Comparison of ENCODE assay signal across 8 cellular contexts in genomic region chr22:41831828-41832552, GRCh38. TPM values are rescaled to one million over a fixed set of nuclear protein-coding genes. Genes with fewer than 3 reads are reported as not detected.
A peak's percentile ranks its signal among the peaks of the same experiment; 100 is the strongest.
DNase-seq lines count a peak whose midpoint lies in the region; ATAC-seq and TF ChIP-seq lines count a peak whose summit lies in the region.

No MANE protein-coding gene starts in this region.

- H3K9me3 Mint-ChIP-seq in activated naive CD4-positive, alpha-beta T cell treated with anti-CD3 and anti-CD28 coated beads for 36 hours = peaks cover 8% of the 10 kb centered on the region

- H3K27ac ChIP-seq in sigmoid colon = peak overlapping the region; percentile 90 to 97 (median 92)

- H3K27me3 ChIP-seq in sigmoid colon = no peaks in the 10 kb centered on the region

- H3K9me3 ChIP-seq in sigmoid colon = no peaks in the 10 kb centered on the region

- H3K36me3 ChIP-seq in sigmoid colon = peaks cover 0 to 17% (median 0%) of the 10 kb centered on the region in 4 donors

- peaks cover 0 to 26% (median 17%) of the 10 kb centered on the region in 4 donors for H3K4me1 ChIP-seq in sigmoid colon

- TF ChIP-seq EP300 in sigmoid colon (IDR thresholded peaks at IDR 0.05) = no peak

- WGBS in sigmoid colon, 2 donors = 4 to 12% methylated on average over 17 of the region's 17 CpGs

- no peaks in the 10 kb centered on the region for H3K27me3 Mint-ChIP-seq in activated naive CD4-positive, alpha-beta T cell treated with anti-CD3 and anti-CD28 coated beads for 36 hours (ENCODE audit: low read depth)

- ATAC-seq in GM18873 (IDR thresholded peaks at IDR 0.05; ENCODE audit: low FRiP score, unreplicated experiment) (no peak), HG03378 (IDR thresholded peaks at IDR 0.05; ENCODE audit: unreplicated experiment) (no peak)

- CTCF ChIA-PET in activated naive CD4-positive, alpha-beta T cell treated with anti-CD3 and anti-CD28 coated beads for 36 hours (lab: Charles Lee) = interaction anchor here (0.9 to 1.5 kb wide), 5 partner anchors 9 to 135 kb away, joined by 3 to 7 read pairs (median 3); partner anchors contain the start of gene CCDC134

- H3K4me3 ChIP-seq in fibroblast of the aortic adventitia (ENCODE audit: low read depth, low read length) = peak overlapping the region; percentile 66
- peak overlapping the region; percentile 70 to 98 (median 95) for H3K4me3 ChIP-seq in sigmoid colon

- peaks cover 40% of the 10 kb centered on the region for H3K4me1 Mint-ChIP-seq in activated naive CD4-positive, alpha-beta T cell treated with anti-CD3 and anti-CD28 coated beads for 36 hours (ENCODE audit: low read depth)

- H3K36me3 Mint-ChIP-seq in activated naive CD4-positive, alpha-beta T cell treated with anti-CD3 and anti-CD28 coated beads for 36 hours (ENCODE audit: low read depth) = peaks cover 52% of the 10 kb centered on the region

- peak overlapping the region; percentile 98 for H3K4me3 Mint-ChIP-seq in activated naive CD4-positive, alpha-beta T cell treated with anti-CD3 and anti-CD28 coated beads for 36 hours

- no peak for DNase-seq in activated naive CD4-positive, alpha-beta T cell treated with anti-CD3 and anti-CD28 coated beads for 36 hours
- no peak for DNase-seq in activated naive CD4-positive, alpha-beta T cell (lab: John Stamatoyannopoulos, UW)
- DNase-seq in SW480 (ENCODE audit: low spot score) (peak; percentile 17), fibroblast of the aortic adventitia (ENCODE audit: low read depth) (peak; percentile 36), sigmoid colon (no peak), SKM-1 treated with dmso at 0.1 percent for 144 hours (lab: John Stamatoyannopoulos, UW; ENCODE audit: unreplicated experiment) (no peak)

- peak overlapping the region; percentile 100 for H3K27ac Mint-ChIP-seq in activated naive CD4-positive, alpha-beta T cell treated with anti-CD3 and anti-CD28 coated beads for 36 hours

- intact Hi-C loops in activated naive CD4-positive, alpha-beta T cell treated with anti-CD3 and anti-CD28 coated beads for 36 hours (cut with micrococcal nuclease) = loop anchor here (1.0 to 2.0 kb wide), 5 partner anchors 25 to 259 kb away; partner anchors contain the start of gene NDUFA6
- intact Hi-C loops in sigmoid colon (cut with DNase I) = loop anchor here (2.0 to 5.0 kb wide), 3 partner anchors 31 to 135 kb away; partner anchors contain the start of genes CCDC134, CENPM and MEI1

- no peak for TF ChIP-seq CTCF in fibroblast of the aortic adventitia (IDR thresholded peaks at IDR 0.05; ENCODE audit: insufficient read depth, low read length)
- no peak for TF ChIP-seq CTCF in sigmoid colon (IDR thresholded peaks at IDR 0.05)

- TF ChIP-seq POLR2A in sigmoid colon (IDR thresholded peaks at IDR 0.05) = no peak

RNA-seq across cellular contexts. Expression of gene SREBF2, which starts 0.9 kb away (rescaled TPM):
- total RNA-seq in activated naive CD4-positive, alpha-beta T cell treated with anti-CD3 and anti-CD28 coated beads for 36 hours = 100 to 1,000 TPM; 143 to 147 TPM
- 52.8 and 112 TPM in 2 replicates for total RNA-seq in fibroblast of the aortic adventitia (ENCODE audit: low replicate concordance)
- total RNA-seq in sigmoid colon = 10 to 100 TPM; 25.2 to 51.0 (median 33.4) TPM
- polyA plus RNA-seq in sigmoid colon = 100 to 1,000 TPM in 1 of 3 donors, 10 to 100 TPM in 2; 13.8 to 132 (median 15.3) TPM

RNA-seq across cellular contexts. Expression of gene CCDC134, which starts 31.5 kb away (rescaled TPM):
- 10 to 100 TPM; 17.0 to 19.3 TPM for total RNA-seq in activated naive CD4-positive, alpha-beta T cell treated with anti-CD3 and anti-CD28 coated beads for 36 hours
- total RNA-seq in fibroblast of the aortic adventitia (ENCODE audit: low replicate concordance) = 5.7 and 8.1 TPM in 2 replicates
- 1 to 10 TPM; 4.5 to 8.6 (median 7.9) TPM for total RNA-seq in sigmoid colon
- 1 to 10 TPM in 2 of 3 donors, under 1 TPM in 1; 0.60 to 6.1 (median 3.0) TPM for polyA plus RNA-seq in sigmoid colon

Comparison
In these comparisons a context has a peak if more than half of its experiments do, and no peak if none do; other contexts are left out.
1. DNase-seq: peak in SW480 (single experiment) and fibroblast of the aortic adventitia (single experiment); none in activated naive CD4-positive, alpha-beta T cell treated with anti-CD3 and anti-CD28 coated beads for 36 hours (single experiment), activated naive CD4-positive, alpha-beta T cell (0 of 4), sigmoid colon (single experiment) and SKM-1 treated with dmso at 0.1 percent for 144 hours (single experiment).